Comparison of ENCODE assay signal across 35 cellular contexts in the genomic region with DNA sequence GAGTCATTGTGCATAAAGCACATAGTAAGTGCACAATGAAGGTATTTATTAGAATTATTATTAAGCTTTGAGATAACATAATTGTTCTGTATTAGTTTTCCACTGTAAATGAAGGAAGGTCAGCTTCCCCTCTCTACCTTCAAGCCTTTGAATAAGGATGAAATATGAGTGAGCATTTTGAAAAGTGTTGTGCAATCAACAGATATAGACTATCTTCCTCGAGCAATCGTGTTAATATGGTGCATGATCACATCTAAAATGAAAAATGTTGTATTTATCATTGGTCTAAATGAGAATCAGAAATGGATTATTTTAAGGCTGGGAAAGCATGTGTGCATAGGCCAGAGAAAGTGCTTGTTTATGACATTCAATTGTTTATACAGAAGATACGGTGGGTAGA.
"Had no signal": no experiment of that assay in that cellular context is flagged by ENCODE, and none has a peak within 500 bp of the region (broad histone marks: within the 10 kb centered on the region; RNA-seq: fewer than 3 reads in every experiment).

No MANE protein-coding gene starts in this region.

- H3K9me3 ChIP-seq: adrenal gland, body of pancreas, breast epithelium had no signal

- H3K27me3 ChIP-seq: adrenal gland, body of pancreas, brain microvascular endothelial cell, breast epithelium had no signal

- H3K4me3 Mint-ChIP-seq: activated B cell treated with CpG ODN at 0.5 μM for 24 hours; activated CD4-positive, alpha-beta memory T cell treated with anti-CD3 and anti-CD28 coated beads for 36 hours; activated CD4-positive, alpha-beta T cell treated with anti-CD3 and anti-CD28 coated beads, Interleukin-2, amount 10 ng/mL, durations not matched to agents 24 days and 14 days; activated CD8-positive, alpha-beta T cell treated with anti-CD3 and anti-CD28 coated beads for 36 hours; activated naive CD4-positive, alpha-beta T cell treated with anti-CD3 and anti-CD28 coated beads for 36 hours; activated naive CD8-positive, alpha-beta T cell treated with anti-CD3 and anti-CD28 coated beads for 36 hours; activated T-cell treated with anti-CD3 and anti-CD28 coated beads, Interleukin-2, amount 50 U/mL, for 4 hours; activated T-cell treated with anti-CD3 and anti-CD28 coated beads, Interleukin-2, amount 50 U/mL, for 72 hours; activated T-helper 1 cell treated with anti-CD3 and anti-CD28 coated beads, Interleukin-12 subunit alpha, Interleukin-12 subunit beta, Interleukin-2, Interleukin-4 antibody, amounts not matched to agents 30 ng/mL and 10 ng/mL and 1 ng/mL, durations not matched to agents 14 hours and 24 hours and 36 hours; activated T-helper 17 cell treated with anti-CD3 and anti-CD28 coated beads, Interleukin-2, amount 50 U/mL, for 72 hours; T-helper 1 cell treated with Interleukin-12 subunit alpha and Interleukin-12 subunit beta and Interleukin-4 antibody, amounts not matched to agents 30 μg/mL and 1 μg/mL, for 36 hours; T-helper 2 cell treated with Interferon-gamma antibody and Interleukin-4, amounts not matched to agents 5 μg/mL and 100 μg/mL, for 36 hours had no signal

- H3K36me3 Mint-ChIP-seq: activated CD4-positive, alpha-beta memory T cell treated with anti-CD3 and anti-CD28 coated beads for 36 hours; activated naive CD4-positive, alpha-beta T cell treated with anti-CD3 and anti-CD28 coated beads, Interleukin-2, amount 50 U/mL, for 72 hours; activated naive CD8-positive, alpha-beta T cell treated with anti-CD3 and anti-CD28 coated beads for 36 hours had no signal

- H3K27ac ChIP-seq: adrenal gland, body of pancreas, brain microvascular endothelial cell, breast epithelium, VCaP had no signal

- H3K4me1 ChIP-seq: adrenal gland, body of pancreas, breast epithelium had no signal

- H3K36me3 ChIP-seq: adrenal gland, brain microvascular endothelial cell, breast epithelium had no signal

- H3K27me3 Mint-ChIP-seq: activated B cell treated with CpG ODN at 0.5 μM for 24 hours; activated CD4-positive, alpha-beta memory T cell treated with anti-CD3 and anti-CD28 coated beads for 36 hours; activated CD4-positive, alpha-beta T cell treated with anti-CD3 and anti-CD28 coated beads, Interleukin-2, amount 10 ng/mL, durations not matched to agents 24 days and 14 days; activated CD8-positive, alpha-beta T cell treated with anti-CD3 and anti-CD28 coated beads for 36 hours; activated naive CD8-positive, alpha-beta T cell treated with anti-CD3 and anti-CD28 coated beads for 36 hours; activated T-helper 17 cell treated with anti-CD3 and anti-CD28 coated beads, Interleukin-2, amount 50 U/mL, for 72 hours had no signal

- H3K27ac Mint-ChIP-seq: activated B cell treated with CpG ODN at 0.5 μM for 24 hours; activated CD4-positive, alpha-beta memory T cell treated with anti-CD3 and anti-CD28 coated beads for 36 hours; activated CD4-positive, alpha-beta T cell treated with anti-CD3 and anti-CD28 coated beads, Interleukin-2, amount 10 ng/mL, durations not matched to agents 24 days and 14 days; activated CD8-positive, alpha-beta T cell treated with anti-CD3 and anti-CD28 coated beads for 36 hours; activated naive CD4-positive, alpha-beta T cell treated with anti-CD3 and anti-CD28 coated beads for 36 hours; activated naive CD4-positive, alpha-beta T cell treated with anti-CD3 and anti-CD28 coated beads, Interleukin-2, amount 50 U/mL, for 72 hours; activated naive CD8-positive, alpha-beta T cell treated with anti-CD3 and anti-CD28 coated beads for 36 hours; activated T-cell treated with anti-CD3 and anti-CD28 coated beads, Interleukin-2, amount 50 U/mL, for 72 hours; activated T-helper 1 cell treated with anti-CD3 and anti-CD28 coated beads, Interleukin-12 subunit alpha, Interleukin-12 subunit beta, Interleukin-2, Interleukin-4 antibody, amounts not matched to agents 30 ng/mL and 10 ng/mL and 1 ng/mL, durations not matched to agents 14 hours and 24 hours and 36 hours; activated T-helper 17 cell treated with anti-CD3 and anti-CD28 coated beads, Interleukin-2, amount 50 U/mL, for 72 hours; T-helper 1 cell treated with Interleukin-12 subunit alpha and Interleukin-12 subunit beta and Interleukin-4 antibody, amounts not matched to agents 30 μg/mL and 1 μg/mL, for 36 hours; T-helper 2 cell treated with Interferon-gamma antibody and Interleukin-4, amounts not matched to agents 5 μg/mL and 100 μg/mL, for 36 hours had no signal

- H3K9me3 Mint-ChIP-seq: activated CD4-positive, alpha-beta memory T cell treated with anti-CD3 and anti-CD28 coated beads for 36 hours; activated CD4-positive, alpha-beta T cell treated with anti-CD3 and anti-CD28 coated beads, Interleukin-2, amount 10 ng/mL, durations not matched to agents 24 days and 14 days; activated CD8-positive, alpha-beta T cell treated with anti-CD3 and anti-CD28 coated beads for 36 hours; activated naive CD8-positive, alpha-beta T cell treated with anti-CD3 and anti-CD28 coated beads for 36 hours; activated T-helper 1 cell treated with anti-CD3 and anti-CD28 coated beads, Interleukin-12 subunit alpha, Interleukin-12 subunit beta, Interleukin-2, Interleukin-4 antibody, amounts not matched to agents 30 ng/mL and 10 ng/mL and 1 ng/mL, durations not matched to agents 14 hours and 24 hours and 36 hours; T-helper 1 cell treated with Interleukin-12 subunit alpha and Interleukin-12 subunit beta and Interleukin-4 antibody, amounts not matched to agents 30 μg/mL and 1 μg/mL, for 36 hours; T-helper 2 cell treated with Interferon-gamma antibody and Interleukin-4, amounts not matched to agents 5 μg/mL and 100 μg/mL, for 36 hours had no signal

- ATAC-seq: activated CD8-positive, alpha-beta T cell treated with anti-CD3 and anti-CD28 coated beads for 36 hours; activated naive CD4-positive, alpha-beta T cell treated with anti-CD3 and anti-CD28 coated beads, Interleukin-2, amount 50 U/mL, for 72 hours; activated T-cell treated with anti-CD3 and anti-CD28 coated beads, Interleukin-2, amount 50 U/mL, for 4 hours; activated T-cell treated with anti-CD3 and anti-CD28 coated beads, Interleukin-2, amount 50 U/mL, for 72 hours; activated T-helper 17 cell treated with anti-CD3 and anti-CD28 coated beads, Interleukin-2, amount 50 U/mL, for 72 hours; body of pancreas had no signal

- DNase-seq: activated B cell treated with CpG ODN at 0.5 μM for 24 hours; activated CD4-positive, alpha-beta memory T cell treated with anti-CD3 and anti-CD28 coated beads for 36 hours; activated CD4-positive, alpha-beta T cell treated with anti-CD3 and anti-CD28 coated beads for 4 hours; activated CD4-positive, alpha-beta T cell treated with anti-CD3 and anti-CD28 coated beads, Interleukin-2, amount 10 ng/mL, durations not matched to agents 24 days and 14 days; activated CD4-positive, alpha-beta T cell treated with anti-CD3 and anti-CD28 coated beads, Interleukin-2, amount 50 U/mL, for 1 hour; activated CD4-positive, alpha-beta T cell treated with anti-CD3 and anti-CD28 coated beads, Interleukin-2, amount 50 U/mL, for 4 hours; activated CD4-positive, CD25-positive, alpha-beta regulatory T cell treated with anti-CD3 and anti-CD28 coated beads, Interleukin-2, amount 50 U/mL, for 72 hours; activated CD8-positive, alpha-beta memory T cell treated with anti-CD3 and anti-CD28 coated beads, Interleukin-2, amount 50 U/mL, for 4 hours; activated CD8-positive, alpha-beta T cell treated with anti-CD3 and anti-CD28 coated beads for 36 hours; activated effector memory CD4-positive, alpha-beta T cell treated with anti-CD3 and anti-CD28 coated beads, Interleukin-2, amount 50 U/mL, for 16 hours; activated gamma-delta T cell treated with Interleukin-2 at 50 U/mL for 16 hours; activated naive CD4-positive, alpha-beta T cell; activated naive CD4-positive, alpha-beta T cell treated with anti-CD3 and anti-CD28 coated beads for 36 hours; activated naive CD4-positive, alpha-beta T cell treated with anti-CD3 and anti-CD28 coated beads, Interleukin-2, amount 50 U/mL, for 16 hours; activated naive CD8-positive, alpha-beta T cell treated with anti-CD3 and anti-CD28 coated beads for 36 hours; activated T-cell treated with anti-CD3 and anti-CD28 coated beads for 4 hours; activated T-cell treated with anti-CD3 and anti-CD28 coated beads, Interleukin-2, amount 50 U/mL, for 1 hour; activated T-cell treated with anti-CD3 and anti-CD28 coated beads, Interleukin-2, amount 50 U/mL, for 4 hours; activated T-cell treated with anti-CD3 and anti-CD28 coated beads, Interleukin-2, amount 50 U/mL, for 72 hours; adrenal gland; amniotic stem cell; aorta; body of pancreas; brain microvascular endothelial cell; central memory CD4-positive, alpha-beta T cell; T-helper 1 cell; T-helper 2 cell; T-helper 9 cell had no signal

- H3K4me3 ChIP-seq: adrenal gland, body of pancreas, breast epithelium had no signal

- H3K4me1 Mint-ChIP-seq: activated B cell treated with CpG ODN at 0.5 μM for 24 hours; activated CD4-positive, alpha-beta T cell treated with anti-CD3 and anti-CD28 coated beads, Interleukin-2, amount 10 ng/mL, durations not matched to agents 24 days and 14 days; activated naive CD8-positive, alpha-beta T cell treated with anti-CD3 and anti-CD28 coated beads for 36 hours; activated T-helper 17 cell treated with anti-CD3 and anti-CD28 coated beads, Interleukin-2, amount 50 U/mL, for 72 hours had no signal
